ENCODE assay signal across 29 cellular contexts in genomic region chr18:26268454-26268853, GRCh38.
"Had no signal": no experiment of that assay in that cellular context is flagged by ENCODE, and none has a peak within 500 bp of the region (broad histone marks: within the 10 kb centered on the region; RNA-seq: fewer than 3 reads in every experiment).

No MANE protein-coding gene starts in this region.

- H3K27ac ChIP-seq: esophagus muscularis mucosa, heart left ventricle, neutrophil, parathyroid adenoma, sigmoid colon, testis, WERI-Rb-1 had no signal

- H3K9ac ChIP-seq: parathyroid adenoma had no signal

- H3K27me3 Mint-ChIP-seq: activated CD4-positive, alpha-beta T cell treated with anti-CD3 and anti-CD28 coated beads, Interleukin-2, amount 10 ng/mL, durations not matched to agents 7 days and 5 days; activated naive CD8-positive, alpha-beta T cell treated with anti-CD3 and anti-CD28 coated beads, Interleukin-2, amount 50 U/mL, for 24 hours; brain; stimulated activated naive B cell treated with anti-CD40 and anti-IgM and Interleukin-4, amounts not matched to agents 10 μg/mL and 1 μg/mL and 100 μg/mL, for 72 hours; type B pancreatic cell had no signal

- H3K27ac Mint-ChIP-seq: activated CD4-positive, alpha-beta T cell treated with anti-CD3 and anti-CD28 coated beads, Interleukin-2, amount 10 ng/mL, durations not matched to agents 7 days and 5 days; activated CD8-positive, alpha-beta T cell treated with anti-CD3 and anti-CD28 coated beads, Interleukin-2, amount 10 ng/mL, durations not matched to agents 7 days and 5 days; activated naive CD8-positive, alpha-beta T cell treated with anti-CD3 and anti-CD28 coated beads, Interleukin-2, amount 50 U/mL, for 24 hours; activated T-helper 1 cell treated with anti-CD3 and anti-CD28 coated beads, Interleukin-12 subunit alpha, Interleukin-12 subunit beta, Interleukin-2, Interleukin-4 antibody, amounts not matched to agents 30 ng/mL and 10 ng/mL and 1 ng/mL, durations not matched to agents 14 hours and 24 hours and 36 hours; brain; nephron; stimulated activated naive B cell treated with anti-CD40 and anti-IgM and Interleukin-4, amounts not matched to agents 10 μg/mL and 1 μg/mL and 100 μg/mL, for 72 hours; T-helper 2 cell treated with Interferon-gamma antibody and Interleukin-4, amounts not matched to agents 5 μg/mL and 100 μg/mL, for 36 hours; type B pancreatic cell had no signal

- H3K36me3 ChIP-seq: neutrophil had no signal

- H2AFZ ChIP-seq: parathyroid adenoma had no signal

- H3K36me3 Mint-ChIP-seq: brain had no signal

- H3K4me3 ChIP-seq: esophagus muscularis mucosa, heart left ventricle, sigmoid colon, smooth muscle cell, testis had no signal

- H3K9me3 ChIP-seq: esophagus muscularis mucosa, heart left ventricle, neutrophil, sigmoid colon, testis had no signal

- H3K4me1 Mint-ChIP-seq: activated naive CD8-positive, alpha-beta T cell treated with anti-CD3 and anti-CD28 coated beads, Interleukin-2, amount 50 U/mL, for 24 hours; brain; nephron had no signal

- DNase-seq: activated CD4-positive, alpha-beta T cell treated with anti-CD3 and anti-CD28 coated beads, Interleukin-2, amount 10 ng/mL, durations not matched to agents 7 days and 5 days; activated CD4-positive, CD25-positive, alpha-beta regulatory T cell treated with anti-CD3 and anti-CD28 coated beads, Interleukin-2, amount 50 U/mL, for 72 hours; activated CD8-positive, alpha-beta T cell treated with anti-CD3 and anti-CD28 coated beads, Interleukin-2, amount 10 ng/mL, durations not matched to agents 7 days and 5 days; activated gamma-delta T cell; activated naive CD4-positive, alpha-beta T cell treated with anti-CD3 and anti-CD28 coated beads, Interleukin-2, amount 50 U/mL, for 16 hours; activated naive CD8-positive, alpha-beta T cell treated with anti-CD3 and anti-CD28 coated beads, Interleukin-2, amount 50 U/mL, for 24 hours; anterior cingulate cortex; central memory CD4-positive, alpha-beta T cell; dermis blood vessel endothelial cell; effector CD8-positive, alpha-beta T cell; heart left ventricle; islet precursor cell; left colon; mesenchymal stem cell; sigmoid colon; stimulated activated CD4-positive, alpha-beta T cell treated with anti-CD3 and anti-CD28 coated beads, Interleukin-2, amount 100 ng/mL, for 48 hours; stimulated activated CD8-positive, alpha-beta memory T cell treated with anti-CD3 and anti-CD28 coated beads, Interleukin-4, amount 100 ng/mL, for 48 hours; stimulated activated naive B cell treated with anti-CD40 and anti-IgM and Interleukin-4, amounts not matched to agents 10 μg/mL and 1 μg/mL and 100 μg/mL, for 72 hours; testis; WERI-Rb-1 had no signal

- H3K9me3 Mint-ChIP-seq: activated CD4-positive, alpha-beta T cell treated with anti-CD3 and anti-CD28 coated beads, Interleukin-2, amount 10 ng/mL, durations not matched to agents 7 days and 5 days; activated naive CD8-positive, alpha-beta T cell treated with anti-CD3 and anti-CD28 coated beads, Interleukin-2, amount 50 U/mL, for 24 hours; activated T-helper 1 cell treated with anti-CD3 and anti-CD28 coated beads, Interleukin-12 subunit alpha, Interleukin-12 subunit beta, Interleukin-2, Interleukin-4 antibody, amounts not matched to agents 30 ng/mL and 10 ng/mL and 1 ng/mL, durations not matched to agents 14 hours and 24 hours and 36 hours; nephron; stimulated activated naive B cell treated with anti-CD40 and anti-IgM and Interleukin-4, amounts not matched to agents 10 μg/mL and 1 μg/mL and 100 μg/mL, for 72 hours; T-helper 2 cell treated with Interferon-gamma antibody and Interleukin-4, amounts not matched to agents 5 μg/mL and 100 μg/mL, for 36 hours; type B pancreatic cell had no signal

- H3K4me3 Mint-ChIP-seq: activated CD4-positive, alpha-beta T cell treated with anti-CD3 and anti-CD28 coated beads, Interleukin-2, amount 10 ng/mL, durations not matched to agents 7 days and 5 days; activated CD8-positive, alpha-beta T cell treated with anti-CD3 and anti-CD28 coated beads, Interleukin-2, amount 10 ng/mL, durations not matched to agents 7 days and 5 days; activated naive CD8-positive, alpha-beta T cell treated with anti-CD3 and anti-CD28 coated beads, Interleukin-2, amount 50 U/mL, for 24 hours; activated T-helper 1 cell treated with anti-CD3 and anti-CD28 coated beads, Interleukin-12 subunit alpha, Interleukin-12 subunit beta, Interleukin-2, Interleukin-4 antibody, amounts not matched to agents 30 ng/mL and 10 ng/mL and 1 ng/mL, durations not matched to agents 14 hours and 24 hours and 36 hours; brain; nephron; stimulated activated naive B cell treated with anti-CD40 and anti-IgM and Interleukin-4, amounts not matched to agents 10 μg/mL and 1 μg/mL and 100 μg/mL, for 72 hours; T-helper 2 cell treated with Interferon-gamma antibody and Interleukin-4, amounts not matched to agents 5 μg/mL and 100 μg/mL, for 36 hours; type B pancreatic cell had no signal

- H3K79me2 ChIP-seq: parathyroid adenoma had no signal

- H3K4me1 ChIP-seq: esophagus muscularis mucosa, heart left ventricle, parathyroid adenoma, sigmoid colon, testis had no signal

- H3K27me3 ChIP-seq: esophagus muscularis mucosa, heart left ventricle, neutrophil, sigmoid colon, testis had no signal

- H3K4me2 ChIP-seq: smooth muscle cell had no signal
